ENCODE assay signal across 11 cellular contexts in the genomic region with DNA sequence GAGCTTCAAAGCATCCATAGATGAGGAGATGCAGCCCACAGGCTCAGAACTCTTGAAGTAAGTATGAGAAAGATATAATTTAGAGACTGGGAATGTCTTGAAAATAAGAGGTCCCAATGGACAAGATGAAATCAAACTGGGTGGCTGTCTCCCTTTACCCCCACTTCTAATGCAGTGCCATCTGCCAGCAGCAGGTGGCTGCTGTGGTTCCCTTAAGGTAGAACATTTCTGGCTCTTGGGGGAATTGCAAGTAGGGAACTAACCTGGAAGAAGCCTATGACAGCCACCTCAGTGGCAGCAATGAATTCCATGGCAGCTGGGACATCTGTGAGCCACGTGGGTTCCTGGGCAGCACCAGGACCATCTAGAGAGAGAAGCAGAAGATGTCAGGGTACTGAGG. TPM values are rescaled to one million over a fixed set of nuclear protein-coding genes. Genes with fewer than 3 reads are reported as not detected.
DNase-seq lines count a peak whose midpoint lies in the region; ATAC-seq and TF ChIP-seq lines count a peak whose summit lies in the region.
"Had no signal": no experiment of that assay in that cellular context is flagged by ENCODE, and none has a peak within 500 bp of the region (broad histone marks: within the 10 kb centered on the region; RNA-seq: fewer than 3 reads in every experiment).

No MANE protein-coding gene starts in this region.

- peaks cover 8% of the 10 kb centered on the region for H3K9me3 Mint-ChIP-seq in Caco-2 (ENCODE audit: unreplicated experiment)

- ATAC-seq in GM21367 (IDR thresholded peaks at IDR 0.05; ENCODE audit: unreplicated experiment) (peak; percentile 56), heart right ventricle (no peak), GM21723 (IDR thresholded peaks at IDR 0.05; ENCODE audit: unreplicated experiment) (no peak)

- no peak overlapping the region for H3K27ac ChIP-seq in OCI-LY7 (ENCODE audit: low read depth, low read length, poor library complexity, severe bottlenecking)
- no peak overlapping the region for H3K27ac ChIP-seq in hepatocyte
- no peak overlapping the region for H3K27ac ChIP-seq in heart right ventricle
- H3K27ac ChIP-seq in uterus, result no peak overlapping the region

- H3K9me2 ChIP-seq in OCI-LY7 (ENCODE audit: insufficient read depth, low read length) (no peaks in the 10 kb centered on the region), hepatocyte (replicated peaks; ENCODE audit: insufficient read depth) (no peaks in the 10 kb centered on the region)

- H3K4me1 ChIP-seq in Caco-2 (peaks cover 21% of the 10 kb centered on the region), OCI-LY7 (ENCODE audit: insufficient read depth, low read length, poor library complexity, severe bottlenecking) (peaks cover 5% of the 10 kb centered on the region), hepatocyte (ENCODE audit: insufficient read depth) (peaks cover 14% of the 10 kb centered on the region), heart right ventricle (peaks cover 0 to 5% (median 0%) of the 10 kb centered on the region in 9 donors), uterus (no peaks in the 10 kb centered on the region)

- no peak for TF ChIP-seq POLR2A in uterus (IDR thresholded peaks at IDR 0.05)

- CTCF ChIA-PET in Caco-2 (lab: Charles Lee) (interaction anchor here (0.7 kb wide), 1 partner anchor 58 kb away, joined by 3 read pairs; no protein-coding TSS in a partner anchor), OCI-LY7 (lab: Charles Lee; ENCODE audit: unreplicated experiment) (no interaction called here)

- no peaks in the 10 kb centered on the region for H3K9me3 ChIP-seq in Caco-2
- H3K9me3 ChIP-seq in OCI-LY7 (ENCODE audit: low read length), result no peaks in the 10 kb centered on the region; the same call in 1 of the 2 replicates
- H3K9me3 ChIP-seq in hepatocyte (ENCODE audit: low read depth), result no peaks in the 10 kb centered on the region
- H3K9me3 ChIP-seq in heart right ventricle, result peaks cover 0 to 4% (median 0%) of the 10 kb centered on the region in 11 donors
- no peaks in the 10 kb centered on the region for H3K9me3 ChIP-seq in uterus

- BruUV-seq in Caco-2 (replicated peaks; lab: Mats Ljungman, UMichigan) (no TSS peak), OCI-LY7 (replicated peaks; lab: Mats Ljungman, UMichigan) (no TSS peak)

- H2AFZ ChIP-seq in OCI-LY7 (ENCODE audit: low read length), result no peak overlapping the region
- H2AFZ ChIP-seq in hepatocyte, result no peak overlapping the region

- H3K27me3 ChIP-seq in Caco-2 (replicated peaks; ENCODE audit: control insufficient read depth, insufficient read depth, low read length), result no peaks in the 10 kb centered on the region
- no peaks in the 10 kb centered on the region for H3K27me3 ChIP-seq in hepatocyte
- no peaks in the 10 kb centered on the region for H3K27me3 ChIP-seq in heart right ventricle
- no peaks in the 10 kb centered on the region for H3K27me3 ChIP-seq in uterus

- 80% methylated on average over 1 of the region's 1 CpG for WGBS in hepatocyte (ENCODE audit: low lambda C conversion rate, missing lambda C conversion rate)
- 82 to 88% methylated on average over 1 of the region's 1 CpG for WGBS in heart right ventricle, 2 donors

- no peaks in the 10 kb centered on the region for H3K36me3 Mint-ChIP-seq in Caco-2 (ENCODE audit: insufficient read depth, unreplicated experiment)

- H3K4me3 ChIP-seq in Caco-2 (ENCODE audit: low read depth, low read length) (no peak overlapping the region), OCI-LY7 (ENCODE audit: low read depth, low read length, poor library complexity, severe bottlenecking) (no peak overlapping the region), hepatocyte (no peak overlapping the region), heart right ventricle (no peak overlapping the region), uterus (no peak overlapping the region)

- POLR2A ChIA-PET in Caco-2 (lab: Charles Lee) (no interaction called here), OCI-LY7 (lab: Charles Lee) (interaction anchor here (0.5 to 1.5 kb wide), 4 partner anchors 8 to 269 kb away, joined by 3 to 4 read pairs (median 3); no protein-coding TSS in a partner anchor)

- intact Hi-C loops in Caco-2 (cut with micrococcal nuclease; ENCODE audit: unreplicated experiment) (loop anchor here (1.0 kb wide), 1 partner anchor 58 kb away; no protein-coding TSS in a partner anchor), OCI-LY7 (cut with micrococcal nuclease; ENCODE audit: unreplicated experiment) (loop anchor here (5.0 kb wide), 1 partner anchor 60 kb away; no protein-coding TSS in a partner anchor), heart right ventricle (cut with DNase I) (loop anchor here in 1 of 10 donors (10.0 kb wide), 1 partner anchor 47 kb away; no protein-coding TSS in a partner anchor), uterus (cut with DNase I; ENCODE audit: low total_unique reads) (loop anchor here (10.0 kb wide), 1 partner anchor 47 kb away; no protein-coding TSS in a partner anchor)

- H4K20me1 ChIP-seq in OCI-LY7 (ENCODE audit: insufficient read depth, low read length) (no peaks in the 10 kb centered on the region), hepatocyte (ENCODE audit: insufficient read depth, poor library complexity, severe bottlenecking) (no peaks in the 10 kb centered on the region)

- TF ChIP-seq CTCF in Caco-2 (IDR thresholded peaks at IDR 0.05; ENCODE audit: insufficient read depth in 1 of 2, low read depth in 1 of 2, low read length in 1 of 2, severe bottlenecking in 1 of 2, unreplicated experiment in 1 of 2) (peak; percentile 34 to 51), OCI-LY7 (conservative IDR thresholded peaks at IDR 0.05; ENCODE audit: low read length) (peak; percentile 70), hepatocyte (IDR thresholded peaks at IDR 0.05; ENCODE audit: poor library complexity) (no peak), heart right ventricle (IDR thresholded peaks at IDR 0.05) (peak in 1 of 9 donors; percentile 21), uterus (IDR thresholded peaks at IDR 0.05) (no peak)

- no peak overlapping the region for H3K4me2 ChIP-seq in OCI-LY7 (ENCODE audit: low read length)
- peak overlapping the region; percentile 40 for H3K4me2 ChIP-seq in hepatocyte

- H3K79me2 ChIP-seq in OCI-LY7 (ENCODE audit: insufficient read depth, low read depth, low read length), result no peaks in the 10 kb centered on the region
- H3K79me2 ChIP-seq in hepatocyte, result no peaks in the 10 kb centered on the region

- DNase-seq in Caco-2 (peak in 1 of 2 experiments; percentile 41), OCI-LY7 (ENCODE audit: low spot score) (no peak), hepatocyte (ENCODE audit: low spot score) (no peak), heart right ventricle (no peak), uterus (no peak), AG20443 (ENCODE audit: low spot score) (no peak)
- DNase-seq: NCI-H446 treated with DMSO at 0.1 percent for 48 hours had no signal

- no peak overlapping the region for H3K27ac Mint-ChIP-seq in Caco-2 (ENCODE audit: unreplicated experiment)

- no peak overlapping the region for H3K4me3 Mint-ChIP-seq in Caco-2 (ENCODE audit: unreplicated experiment)

- H3K4me1 Mint-ChIP-seq in Caco-2 (ENCODE audit: low read depth, unreplicated experiment), result peaks cover 23% of the 10 kb centered on the region

- H3K36me3 ChIP-seq in Caco-2 (ENCODE audit: control insufficient read depth, insufficient read depth, low read length) (no peaks in the 10 kb centered on the region), OCI-LY7 (ENCODE audit: insufficient read depth, low read length) (peaks cover 79% of the 10 kb centered on the region), hepatocyte (replicated peaks; ENCODE audit: insufficient read depth, low read depth) (no peaks in the 10 kb centered on the region), heart right ventricle (peaks cover 0 to 43% (median 12%) of the 10 kb centered on the region in 9 donors), uterus (no peaks in the 10 kb centered on the region)

- H3K27me3 Mint-ChIP-seq in Caco-2 (ENCODE audit: insufficient read depth, unreplicated experiment), result no peaks in the 10 kb centered on the region

RNA-seq across cellular contexts. Expression of a gene that starts 0.6 kb away (rescaled TPM):
- total RNA-seq in Caco-2 (2022) (0.98 and 1.1 TPM in 2 replicates), OCI-LY7 (2022) (1.7 and 3.3 TPM in 2 replicates), hepatocyte (48.0 and 49.7 TPM in 2 replicates), heart right ventricle (under 1 TPM in 8 of 10 donors, not detected in 2; 0.14 to 0.79 (median 0.28) TPM), uterus (1 to 10 TPM in 2 of 4 donors, under 1 TPM in 1, not detected in 1; 0.61 to 2.6 (median 1.5) TPM)
- 1.8 and 1.9 TPM in 2 replicates for total RNA-seq in OCI-LY7 (2014; rRNA removed; shearing (Covaris generic))
- polyA plus RNA-seq in hepatocyte (53.7 and 60.0 TPM in 2 replicates), heart right ventricle (under 1 TPM; 0.20 to 0.44 TPM)

RNA-seq across cellular contexts. Expression of a gene that starts 23.7 kb away (rescaled TPM):
- 15.9 and 21.1 TPM in 2 replicates for total RNA-seq in Caco-2 (2022)
- total RNA-seq in OCI-LY7 (2014; rRNA removed; shearing (Covaris generic)), result 569 and 729 TPM in 2 replicates
- 737 and 762 TPM in 2 replicates for total RNA-seq in OCI-LY7 (2022)
- 13.3 and 20.4 TPM in 2 replicates for total RNA-seq in hepatocyte
- 14.2 and 24.5 TPM in 2 replicates for polyA plus RNA-seq in hepatocyte
- total RNA-seq in heart right ventricle, result 100 to 1,000 TPM in 1 of 10 donors, 10 to 100 TPM in 9; 28.1 to 150 (median 37.9) TPM
- 100 to 1,000 TPM; 114 to 144 TPM for polyA plus RNA-seq in heart right ventricle
- 100 to 1,000 TPM in 1 of 4 donors, 10 to 100 TPM in 3; 28.4 to 175 (median 59.9) TPM for total RNA-seq in uterus

RNA-seq across cellular contexts. Expression of a gene that starts 35.2 kb away (rescaled TPM):
- total RNA-seq in Caco-2 (2022) (not detected in 2 replicates), OCI-LY7 (2022) (not detected in 2 replicates), hepatocyte (not detected in 2 replicates), heart right ventricle (not detected), uterus (not detected)
- total RNA-seq in OCI-LY7 (2014; rRNA removed; shearing (Covaris generic)), result not detected in 2 replicates
- polyA plus RNA-seq in hepatocyte (not detected in 2 replicates), heart right ventricle (not detected)
- total RNA-seq: activated CD8-positive, alpha-beta memory T cell treated with anti-CD3 and anti-CD28 coated beads for 36 hours; endothelial cell of umbilical vein had no signal
- polyA plus RNA-seq: endothelial cell of umbilical vein had no signal

RNA-seq across cellular contexts. Expression of a gene that starts 52.0 kb away (rescaled TPM):
- total RNA-seq in Caco-2 (2022), result not detected in 2 replicates
- total RNA-seq in OCI-LY7 (2014; rRNA removed; shearing (Covaris generic)), result 0.10 TPM in 1 of 2 replicates, not detected in the other
- total RNA-seq in OCI-LY7 (2022), result not detected in 2 replicates
- 115 and 117 TPM in 2 replicates for total RNA-seq in hepatocyte
- 561 and 646 TPM in 2 replicates for polyA plus RNA-seq in hepatocyte
- 100 to 1,000 TPM; 151 to 456 (median 254) TPM for total RNA-seq in heart right ventricle
- polyA plus RNA-seq in heart right ventricle, result 100 to 1,000 TPM; 252 to 528 TPM
- total RNA-seq in uterus, result 1,000 to 10,000 TPM in 2 of 4 donors, 100 to 1,000 TPM in 2; 136 to 2,566 (median 1,232) TPM
- total RNA-seq: activated CD8-positive, alpha-beta memory T cell treated with anti-CD3 and anti-CD28 coated beads for 36 hours had no signal

Comparison
In these comparisons a context has a peak if more than half of its experiments do, and no peak if none do; other contexts are left out.
1. CTCF ChIP-seq: peak in Caco-2 (2 of 2) and OCI-LY7 (single experiment); none in hepatocyte (single experiment) and uterus (0 of 4).
2. RNA of a gene that starts 0.6 kb away (total RNA-seq): 48.0 to 49.7 TPM in hepatocyte; 1.7 to 3.3 TPM in OCI-LY7, 0.61 to 2.6 TPM in uterus, 0.98 to 1.1 TPM in Caco-2 and 0.14 to 0.79 TPM in heart right ventricle; every median in the first group is over 10 times any median in the second.